8 cellular contexts compared by ENCODE assay signal in the genomic region with DNA sequence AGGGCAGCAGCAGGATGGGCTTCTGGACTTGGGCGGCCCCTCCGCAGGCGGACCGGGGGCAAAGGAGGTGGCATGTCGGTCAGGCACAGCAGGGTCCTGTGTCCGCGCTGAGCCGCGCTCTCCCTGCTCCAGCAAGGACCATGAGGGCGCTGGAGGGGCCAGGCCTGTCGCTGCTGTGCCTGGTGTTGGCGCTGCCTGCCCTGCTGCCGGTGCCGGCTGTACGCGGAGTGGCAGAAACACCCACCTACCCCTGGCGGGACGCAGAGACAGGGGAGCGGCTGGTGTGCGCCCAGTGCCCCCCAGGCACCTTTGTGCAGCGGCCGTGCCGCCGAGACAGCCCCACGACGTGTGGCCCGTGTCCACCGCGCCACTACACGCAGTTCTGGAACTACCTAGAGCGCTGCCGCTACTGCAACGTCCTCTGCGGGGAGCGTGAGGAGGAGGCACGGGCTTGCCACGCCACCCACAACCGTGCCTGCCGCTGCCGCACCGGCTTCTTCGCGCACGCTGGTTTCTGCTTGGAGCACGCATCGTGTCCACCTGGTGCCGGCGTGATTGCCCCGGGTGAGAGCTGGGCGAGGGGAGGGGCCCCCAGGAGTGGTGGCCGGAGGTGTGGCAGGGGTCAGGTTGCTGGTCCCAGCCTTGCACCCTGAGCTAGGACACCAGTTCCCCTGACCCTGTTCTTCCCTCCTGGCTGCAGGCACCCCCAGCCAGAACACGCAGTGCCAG. TPM values are rescaled to one million over a fixed set of nuclear protein-coding genes. Genes with fewer than 3 reads are reported as not detected.
DNase-seq lines count a peak whose midpoint lies in the region; ATAC-seq and TF ChIP-seq lines count a peak whose summit lies in the region.

A gene with protein sequence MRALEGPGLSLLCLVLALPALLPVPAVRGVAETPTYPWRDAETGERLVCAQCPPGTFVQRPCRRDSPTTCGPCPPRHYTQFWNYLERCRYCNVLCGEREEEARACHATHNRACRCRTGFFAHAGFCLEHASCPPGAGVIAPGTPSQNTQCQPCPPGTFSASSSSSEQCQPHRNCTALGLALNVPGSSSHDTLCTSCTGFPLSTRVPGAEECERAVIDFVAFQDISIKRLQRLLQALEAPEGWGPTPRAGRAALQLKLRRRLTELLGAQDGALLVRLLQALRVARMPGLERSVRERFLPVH (plus strand): TSS at position 25 of the 729 bp plus-strand sequence. CDS start 116 bp downstream, at position 141.

- no peak within 1 kb of the TSS for H3K4me2 ChIP-seq in IMR-90 (ENCODE audit: low read depth, low read length)

- dilution Hi-C loops in IMR-90 (cut with HindIII; ENCODE audit: low sequenced_read_pairs, unreplicated experiment) = no loop called here

- H2BK15ac ChIP-seq in IMR-90 (ENCODE audit: low read depth, low read length) = no peak within 1 kb of the TSS

- no TSS peak for BruUV-seq in IMR-90 (replicated peaks; lab: Mats Ljungman, UMichigan)

- no peaks in the 10 kb centered on the region for H3K9me3 ChIP-seq in IMR-90 (ENCODE audit: control insufficient read depth, insufficient read depth, low read length)
- H3K9me3 ChIP-seq in body of pancreas = no peaks in the 10 kb centered on the region

- in situ Hi-C loops in IMR-90 (cut with MboI; ENCODE audit: low sequenced_read_pairs) = no loop called here

- H3K56ac ChIP-seq in IMR-90 (ENCODE audit: extremely low read depth, insufficient read depth, low read length) = no peak within 1 kb of the TSS

- no peak within 1 kb of the TSS for H3K23ac ChIP-seq in IMR-90 (ENCODE audit: low read depth, low read length)

- H3K79me1 ChIP-seq in IMR-90 (ENCODE audit: low read depth in 1 of 2, low read length in 2 of 2) = peaks cover 11 to 43% of the 10 kb centered on the region in 2 experiments; a peak in 3 of 4 replicates

- no peak within 1 kb of the TSS for H3K18ac ChIP-seq in IMR-90 (ENCODE audit: low read depth, low read length)

- H2AK9ac ChIP-seq in IMR-90 (replicated peaks; ENCODE audit: low read depth, low read length, poor library complexity) = peak within 1 kb of the TSS; percentile 83

- H3K27ac ChIP-seq in IMR-90 (ENCODE audit: insufficient read depth, low read length) (no peak within 1 kb of the TSS), body of pancreas (no peak within 1 kb of the TSS)

- H2BK20ac ChIP-seq in IMR-90 (ENCODE audit: low read depth, low read length) = no peak within 1 kb of the TSS

- no peak within 1 kb of the TSS for H3K9ac ChIP-seq in IMR-90 (ENCODE audit: low read depth, low read length)

- H3K27me3 ChIP-seq in IMR-90 (ENCODE audit: control insufficient read depth, insufficient read depth, low read length) (no peaks in the 10 kb centered on the region), body of pancreas (no peaks in the 10 kb centered on the region)

- peaks cover 10% of the 10 kb centered on the region; the same call in 1 of the 2 replicates for H3K36me3 ChIP-seq in IMR-90 (ENCODE audit: control insufficient read depth, insufficient read depth, low read length)
- no peaks in the 10 kb centered on the region for H3K36me3 ChIP-seq in body of pancreas (replicated peaks in 1 of 2; ENCODE audit: insufficient read depth in 1 of 2, low read depth in 2 of 2)

- H3K4ac ChIP-seq in IMR-90 (ENCODE audit: low read depth, low read length) = peak within 1 kb of the TSS; percentile 18; the same call in 1 of the 2 replicates

- TF ChIP-seq POLR2A in IMR-90 (IDR thresholded peaks at IDR 0.05; ENCODE audit: low read depth, low read length) = no peak; the same call in 1 of the 2 replicates
- TF ChIP-seq POLR2A in body of pancreas (IDR thresholded peaks at IDR 0.05) = peak in 2 of 3 donors; percentile 1 to 12

- 0 out of 2 replicates have a peak within 1 kb of the TSS, but pooled peaks have one; percentile 6 for H4K5ac ChIP-seq in IMR-90 (ENCODE audit: low read depth, low read length)

- CTCF ChIA-PET in IMR-90 (lab: Yijun Ruan, JAX) = no interaction called here

- POLR2A ChIA-PET in IMR-90 (lab: Charles Lee; ENCODE audit: unreplicated experiment) = interaction anchor here (0.6 to 1.2 kb wide), 3 partner anchors 11 to 132 kb away, joined by 3 to 4 read pairs (median 4); a partner anchor contains a TSS

- intact Hi-C loops in IMR-90 (cut with micrococcal nuclease) = no loop called here
- intact Hi-C loops in body of pancreas (cut with DNase I) = no loop called here

- peak within 1 kb of the TSS in 1 of 2 experiments; percentile 63; a peak in 3 of 4 replicates for H4K8ac ChIP-seq in IMR-90 (ENCODE audit: low read depth in 2 of 2, low read length in 2 of 2)

- peak within 1 kb of the TSS; percentile 78 for H2AK5ac ChIP-seq in IMR-90 (ENCODE audit: low read depth, low read length)

- H2BK5ac ChIP-seq in IMR-90 (ENCODE audit: low read depth, low read length, poor library complexity, severe bottlenecking) = peak within 1 kb of the TSS; percentile 34

- no peak for TF ChIP-seq RAD21 in IMR-90 (IDR thresholded peaks at IDR 0.05; ENCODE audit: low read length)

- H3K4me3 ChIP-seq in IMR-90 (ENCODE audit: insufficient read depth, low read depth, low read length) = no peak within 1 kb of the TSS
- no peak within 1 kb of the TSS for H3K4me3 ChIP-seq in body of pancreas

- H2AFZ ChIP-seq in IMR-90 (replicated peaks; ENCODE audit: low read length, poor library complexity) = peak within 1 kb of the TSS; percentile 35

- H2BK120ac ChIP-seq in IMR-90 (ENCODE audit: low read depth, low read length) = peak within 1 kb of the TSS; percentile 17; the same call in 1 of the 2 replicates

- H3K9me1 ChIP-seq in IMR-90 (ENCODE audit: insufficient read depth, low read length) = no peaks in the 10 kb centered on the region

- TF ChIP-seq CTCF in IMR-90 (conservative IDR thresholded peaks at IDR 0.05; ENCODE audit: low read depth, low read length) (no peak), body of pancreas (IDR thresholded peaks at IDR 0.05) (no peak)

- H4K20me1 ChIP-seq in IMR-90 (ENCODE audit: insufficient read depth, low read length) = no peaks in the 10 kb centered on the region

- 51% methylated on average over 38 of the region's 52 CpGs; no CpG with 5 or more reads in 1 of the 2 experiments for WGBS in IMR-90 (ENCODE audit: extremely low coverage in 2 of 2, insufficient read length in 1 of 2), 2 experiments
- WGBS in body of pancreas, 2 donors = 13 to 17% methylated on average over 1 to 52 of the region's 52 CpGs

- peaks cover 22% of the 10 kb centered on the region for H3K4me1 ChIP-seq in IMR-90 (ENCODE audit: control insufficient read depth, insufficient read depth, low read length)
- peaks cover 37% of the 10 kb centered on the region for H3K4me1 ChIP-seq in body of pancreas

- H3K14ac ChIP-seq in IMR-90 (replicated peaks; ENCODE audit: low read depth, low read length) = no peak within 1 kb of the TSS

- DNase-seq in IMR-90 (no peak), body of pancreas (peak in 2 of 4 donors; percentile 19), islet precursor cell (peak; percentile 79), NK-92 (lab: John Stamatoyannopoulos, UW; ENCODE audit: unreplicated experiment) (no peak), NCI-H748 treated with DMSO at 0.1 percent for 48 hours (lab: John Stamatoyannopoulos, UW) (no peak)
- DNase-seq in stimulated activated naive CD8-positive, alpha-beta T cell treated with anti-CD3 and anti-CD28 coated beads, Interleukin-15, Interleukin-2, amounts not matched to agents 100 U/mL and 50 U/mL, for 24 hours = peak; percentile 30

- no peak within 1 kb of the TSS; the same call in none of the 2 replicates for H4K91ac ChIP-seq in IMR-90 (ENCODE audit: insufficient read depth, low read depth, low read length)

- no peak for ATAC-seq in IMR-90 (ENCODE audit: low read depth)
- ATAC-seq in body of pancreas = no peak
- peak; percentile 21 for ATAC-seq in stimulated activated naive CD8-positive, alpha-beta T cell treated with anti-CD3 and anti-CD28 coated beads, Interleukin-15, Interleukin-2, amounts not matched to agents 100 U/mL and 50 U/mL, for 24 hours
- ATAC-seq in HG02884 (IDR thresholded peaks at IDR 0.05; ENCODE audit: unreplicated experiment) = no peak
- no peak for ATAC-seq in GM19035 (IDR thresholded peaks at IDR 0.05; ENCODE audit: unreplicated experiment)

TF ChIP-seq in IMR-90, 13 proteins besides CTCF, POLR2A, EP300 and RAD21:
- TF ChIP-seq BHLHE40 (IDR thresholded peaks at IDR 0.05; ENCODE audit: low read depth, low read length) = no peak
- TF ChIP-seq CEBPB (IDR thresholded peaks at IDR 0.05; ENCODE audit: low read depth, low read length) = no peak
- TF ChIP-seq, protein P1, sequence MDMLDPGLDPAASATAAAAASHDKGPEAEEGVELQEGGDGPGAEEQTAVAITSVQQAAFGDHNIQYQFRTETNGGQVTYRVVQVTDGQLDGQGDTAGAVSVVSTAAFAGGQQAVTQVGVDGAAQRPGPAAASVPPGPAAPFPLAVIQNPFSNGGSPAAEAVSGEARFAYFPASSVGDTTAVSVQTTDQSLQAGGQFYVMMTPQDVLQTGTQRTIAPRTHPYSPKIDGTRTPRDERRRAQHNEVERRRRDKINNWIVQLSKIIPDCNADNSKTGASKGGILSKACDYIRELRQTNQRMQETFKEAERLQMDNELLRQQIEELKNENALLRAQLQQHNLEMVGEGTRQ (IDR thresholded peaks at IDR 0.05; ENCODE audit: low read depth, low read length) = no peak
- TF ChIP-seq MAFK (IDR thresholded peaks at IDR 0.05; ENCODE audit: low read depth, low read length) = no peak
- TF ChIP-seq RCOR1 (IDR thresholded peaks at IDR 0.05; ENCODE audit: insufficient replicate concordance, low read length) = no peak
- no peak for TF ChIP-seq NFE2L2 (IDR thresholded peaks at IDR 0.05; ENCODE audit: low read depth, low read length)
- TF ChIP-seq MAZ (IDR thresholded peaks at IDR 0.05; ENCODE audit: borderline replicate concordance, low read depth, low read length) = no peak
- TF ChIP-seq, protein P2, sequence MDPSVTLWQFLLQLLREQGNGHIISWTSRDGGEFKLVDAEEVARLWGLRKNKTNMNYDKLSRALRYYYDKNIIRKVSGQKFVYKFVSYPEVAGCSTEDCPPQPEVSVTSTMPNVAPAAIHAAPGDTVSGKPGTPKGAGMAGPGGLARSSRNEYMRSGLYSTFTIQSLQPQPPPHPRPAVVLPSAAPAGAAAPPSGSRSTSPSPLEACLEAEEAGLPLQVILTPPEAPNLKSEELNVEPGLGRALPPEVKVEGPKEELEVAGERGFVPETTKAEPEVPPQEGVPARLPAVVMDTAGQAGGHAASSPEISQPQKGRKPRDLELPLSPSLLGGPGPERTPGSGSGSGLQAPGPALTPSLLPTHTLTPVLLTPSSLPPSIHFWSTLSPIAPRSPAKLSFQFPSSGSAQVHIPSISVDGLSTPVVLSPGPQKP (IDR thresholded peaks at IDR 0.05; ENCODE audit: borderline replicate concordance, low read depth, low read length) = no peak
- TF ChIP-seq RFX5 (IDR thresholded peaks at IDR 0.05; ENCODE audit: low read depth, low read length) = no peak
- TF ChIP-seq CHD1 (IDR thresholded peaks at IDR 0.05; ENCODE audit: low read depth, low read length) = no peak

RNA-seq across cellular contexts. Expression of the gene that starts here (rescaled TPM):
- total RNA-seq in IMR-90 (2012; rRNA removed) (1.1 and 1.3 TPM in 2 replicates), body of pancreas (10 to 100 TPM in 1 of 2 donors, 1 to 10 TPM in 1; 9.9 to 13.8 TPM)
- polyA plus RNA-seq in IMR-90 (2012; rRNA removed) = 11.0 and 12.0 TPM in 2 replicates
- polyA plus RNA-seq in IMR-90 (2012; cell fraction: cytosol; rRNA removed) = 3.7 and 18.0 TPM in 2 replicates
- polyA plus RNA-seq in IMR-90 (2012; cell fraction: nucleus; rRNA removed; ENCODE audit: low replicate concordance) = 22.6 and 133 TPM in 2 replicates

Comparison
In these comparisons a context has a peak if more than half of its experiments do, and no peak if none do; other contexts are left out.
1. DNase-seq: peak in islet precursor cell (single experiment) and stimulated activated naive CD8-positive, alpha-beta T cell treated with anti-CD3 and anti-CD28 coated beads, Interleukin-15, Interleukin-2, amounts not matched to agents 100 U/mL and 50 U/mL, for 24 hours (single experiment); none in IMR-90 (single experiment), NK-92 (single experiment) and NCI-H748 treated with DMSO at 0.1 percent for 48 hours (single experiment).